Comparison of ENCODE assay signal across 12 cellular contexts in the genomic region with DNA sequence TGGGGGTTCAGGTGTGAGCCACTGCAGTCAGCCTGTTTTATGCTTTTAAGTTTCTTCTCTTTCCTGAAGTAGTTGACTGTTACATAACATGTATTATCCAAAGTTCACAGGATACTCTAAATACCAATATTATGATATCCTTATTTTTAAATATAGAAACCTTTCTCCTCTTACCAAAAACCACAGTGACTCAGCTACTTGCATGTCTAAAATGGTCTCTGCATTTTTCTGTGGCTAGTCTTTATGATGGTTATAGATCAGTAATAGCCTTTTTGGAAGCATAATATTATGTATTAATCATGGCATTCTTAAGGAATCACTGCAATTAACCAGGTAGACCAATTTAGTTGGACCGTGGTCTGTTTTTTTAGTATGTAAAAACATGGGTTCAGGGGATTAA.
DNase-seq lines count a peak whose midpoint lies in the region; ATAC-seq, FAIRE-seq and TF ChIP-seq lines count a peak whose summit lies in the region.
"Had no signal": no experiment of that assay in that cellular context is flagged by ENCODE, and none has a peak within 500 bp of the region (broad histone marks: within the 10 kb centered on the region; RNA-seq: fewer than 3 reads in every experiment).

No MANE protein-coding gene starts in this region.

- 56 to 68% methylated on average over 1 of the region's 1 CpG for WGBS in aorta, 2 donors

- no peaks in the 10 kb centered on the region for H3K9me3 Mint-ChIP-seq in CD4-positive, alpha-beta T cell

- H3K4me1 ChIP-seq in RWPE2 (ENCODE audit: insufficient read depth, poor library complexity, severe bottlenecking) (peaks cover 17% of the 10 kb centered on the region), fibroblast of lung (ENCODE audit: control insufficient read depth, extremely low read depth, insufficient read depth, low read length) (no peaks in the 10 kb centered on the region), aorta (ENCODE audit: control insufficient read depth in 1 of 2, insufficient read depth in 2 of 2, low read length in 2 of 2) (peaks cover 0 to 3% of the 10 kb centered on the region in 2 donors)
- H3K4me1 ChIP-seq: right atrium auricular region had no signal

- DNase-seq in SKM-1 treated with dmso at 0.1 percent for 144 hours (lab: John Stamatoyannopoulos, UW; ENCODE audit: unreplicated experiment) (peak; percentile 27), SKM-1 (lab: John Stamatoyannopoulos, UW; ENCODE audit: unreplicated experiment) (no peak), RWPE2 (ENCODE audit: low spot score) (no peak), fibroblast of lung (ENCODE audit: low read depth in 2 of 2) (peak; percentile 59 to 96), aorta (no peak), left ventricle myocardium superior (no peak), frontal cortex (ENCODE audit: low spot score in 2 of 2) (no peak)
- DNase-seq in CD4-positive, alpha-beta T cell, result no peak
- DNase-seq: activated CD4-positive, CD25-positive, alpha-beta regulatory T cell treated with anti-CD3 and anti-CD28 coated beads, Interleukin-2, amount 50 U/mL, for 72 hours; activated gamma-delta T cell had no signal

- CTCF ChIA-PET in CD4-positive, alpha-beta T cell (lab: Charles Lee), result interaction anchor here (1.0 kb wide), 1 partner anchor 194 kb away, joined by 3 read pairs; no protein-coding TSS in a partner anchor

- no peaks in the 10 kb centered on the region for H3K79me2 ChIP-seq in fibroblast of lung (ENCODE audit: control insufficient read depth, insufficient read depth, low read length)

- TF ChIP-seq CTCF in RWPE2 (IDR thresholded peaks at IDR 0.05; ENCODE audit: poor library complexity, severe bottlenecking) (no peak), fibroblast of lung (conservative IDR thresholded peaks at IDR 0.05 in 1 of 2, IDR thresholded peaks at IDR 0.05 in 1 of 2; ENCODE audit: low read depth in 1 of 2, low read length in 2 of 2) (no peak)
- TF ChIP-seq CTCF in CD4-positive, alpha-beta T cell (IDR thresholded peaks at IDR 0.05), result no peak

- H3K36me3 ChIP-seq in RWPE2 (ENCODE audit: low read depth), result no peaks in the 10 kb centered on the region
- no peaks in the 10 kb centered on the region for H3K36me3 ChIP-seq in fibroblast of lung (ENCODE audit: control insufficient read depth, insufficient read depth, low read length)
- H3K36me3 ChIP-seq in aorta (ENCODE audit: control insufficient read depth in 1 of 2, insufficient read depth in 2 of 2, low read length in 1 of 2), result no peaks in the 10 kb centered on the region
- H3K36me3 ChIP-seq: right atrium auricular region had no signal

- no peaks in the 10 kb centered on the region for H3K27me3 ChIP-seq in RWPE2 (ENCODE audit: insufficient read depth, poor library complexity, severe bottlenecking)
- H3K27me3 ChIP-seq in fibroblast of lung (ENCODE audit: control insufficient read depth, insufficient read depth, low read length), result no peaks in the 10 kb centered on the region
- H3K27me3 ChIP-seq in aorta (ENCODE audit: control insufficient read depth in 1 of 2, insufficient read depth in 2 of 2, low read length in 1 of 2), result no peaks in the 10 kb centered on the region
- no peaks in the 10 kb centered on the region for H3K27me3 ChIP-seq in CD4-positive, alpha-beta T cell (ENCODE audit: control insufficient read depth, insufficient read depth, low read length)
- H3K27me3 ChIP-seq: right atrium auricular region had no signal

- H3K4me3 Mint-ChIP-seq in CD4-positive, alpha-beta T cell, result no peak overlapping the region

- ATAC-seq in RWPE2 (ENCODE audit: low read depth) (peak; percentile 93), aorta (ENCODE audit: low FRiP score) (no peak), left ventricle myocardium superior (no peak)
- ATAC-seq in CD4-positive, alpha-beta T cell (ENCODE audit: poor library complexity), result no peak

- H3K9ac ChIP-seq in fibroblast of lung (ENCODE audit: insufficient read depth, low read length), result no peak overlapping the region

- peak overlapping the region; percentile 51 for H3K4me2 ChIP-seq in fibroblast of lung (ENCODE audit: extremely low read depth, insufficient read depth, low read length)

- H3K27ac ChIP-seq in RWPE2 (ENCODE audit: poor library complexity, severe bottlenecking) (peak overlapping the region; percentile 64), fibroblast of lung (ENCODE audit: insufficient read depth, low read length) (peak overlapping the region; percentile 53), aorta (ENCODE audit: low read depth in 1 of 2, low read length in 2 of 2) (peak overlapping the region; percentile 74 to 83)
- H3K27ac ChIP-seq in CD4-positive, alpha-beta T cell (ENCODE audit: low read depth, low read length), result no peak overlapping the region
- H3K27ac ChIP-seq: 22Rv1, right atrium auricular region had no signal

- intact Hi-C loops in aorta (cut with DNase I) (no loop called here), left ventricle myocardium superior (cut with micrococcal nuclease) (no loop called here)
- intact Hi-C loops in CD4-positive, alpha-beta T cell (cut with DNase I, micrococcal nuclease), result no loop called here

- no peaks in the 10 kb centered on the region for H4K20me1 ChIP-seq in fibroblast of lung (ENCODE audit: control insufficient read depth, extremely low read depth, insufficient read depth, low read length)

- no peak overlapping the region for H3K27ac Mint-ChIP-seq in CD4-positive, alpha-beta T cell

- no peaks in the 10 kb centered on the region for H3K9me3 ChIP-seq in RWPE2 (ENCODE audit: severe bottlenecking)
- H3K9me3 ChIP-seq in fibroblast of lung (ENCODE audit: control insufficient read depth, insufficient read depth, low read depth, low read length), result no peaks in the 10 kb centered on the region
- no peaks in the 10 kb centered on the region for H3K9me3 ChIP-seq in aorta (ENCODE audit: control insufficient read depth, low read length)
- H3K9me3 ChIP-seq in CD4-positive, alpha-beta T cell (ENCODE audit: control insufficient read depth, low read length), result no peaks in the 10 kb centered on the region
- H3K9me3 ChIP-seq: right atrium auricular region had no signal

- no peak for FAIRE-seq in frontal cortex (lab: Jason Lieb, UNC)

- no peaks in the 10 kb centered on the region for H3K36me3 Mint-ChIP-seq in CD4-positive, alpha-beta T cell (ENCODE audit: low read depth)

- peaks cover 12% of the 10 kb centered on the region for H3K4me1 Mint-ChIP-seq in CD4-positive, alpha-beta T cell (ENCODE audit: low read depth)

- H3K27me3 Mint-ChIP-seq in CD4-positive, alpha-beta T cell, result no peaks in the 10 kb centered on the region

- H3K4me3 ChIP-seq in RWPE2 (ENCODE audit: severe bottlenecking) (no peak overlapping the region), fibroblast of lung (replicated peaks in 1 of 4; ENCODE audit: control extremely low read depth in 1 of 4, insufficient read depth in 1 of 4, low read depth in 3 of 4, low read length in 4 of 4) (no peak overlapping the region), aorta (ENCODE audit: low read length in 2 of 2) (no peak overlapping the region)
- H3K4me3 ChIP-seq: right atrium auricular region had no signal

- POLR2A ChIA-PET in CD4-positive, alpha-beta T cell (lab: Charles Lee), result interaction anchor here (0.6 kb wide), 1 partner anchor 11 kb away, joined by 3 read pairs; no protein-coding TSS in a partner anchor

- H2AFZ ChIP-seq in fibroblast of lung (ENCODE audit: low read length), result no peak overlapping the region

Comparison
In these comparisons a context has a peak if more than half of its experiments do, and no peak if none do; other contexts are left out.
1. DNase-seq: peak in SKM-1 treated with dmso at 0.1 percent for 144 hours (single experiment) and fibroblast of lung (2 of 2); none in SKM-1 (single experiment), RWPE2 (single experiment), aorta (0 of 2), left ventricle myocardium superior (single experiment), frontal cortex (0 of 2) and CD4-positive, alpha-beta T cell (0 of 10).